In the genomic region with DNA sequence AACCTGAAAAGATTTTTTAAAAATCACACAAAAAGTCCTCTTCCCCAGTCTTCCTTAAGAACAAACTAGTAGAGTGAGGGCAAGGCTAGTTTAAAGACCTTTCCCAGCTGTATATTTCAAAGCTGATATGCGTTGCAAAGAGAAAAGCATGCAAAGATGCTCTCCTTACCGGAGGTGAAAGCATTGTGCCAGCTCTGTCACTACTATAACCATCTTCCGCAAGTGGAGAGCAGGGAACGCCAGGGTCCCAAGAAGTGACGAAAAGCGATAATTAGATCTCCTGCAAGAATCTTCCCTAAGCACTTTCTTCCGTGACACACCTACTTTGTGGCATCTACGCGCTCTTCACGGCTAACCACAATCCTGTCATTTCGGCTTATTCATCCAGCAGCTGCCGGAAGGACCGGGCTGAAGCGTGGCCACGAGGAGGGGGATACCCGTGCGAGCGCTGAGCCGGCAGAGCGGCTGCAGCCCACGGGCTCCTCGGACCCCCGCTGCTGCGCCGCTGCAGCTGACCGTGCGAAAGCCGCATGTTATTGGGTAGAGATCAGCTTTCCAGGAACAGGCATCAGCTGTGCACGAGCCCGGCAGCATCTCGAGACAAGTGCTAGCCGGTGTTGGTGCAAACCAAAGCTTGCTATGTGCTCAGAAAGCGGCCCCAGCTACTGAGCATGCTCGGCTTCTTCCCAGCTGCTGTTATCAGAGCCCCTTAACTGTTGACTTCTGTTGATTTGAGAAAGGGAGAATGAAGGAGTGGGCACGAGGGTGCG, we compare ENCODE assay signal across 7 cellular contexts. TPM values are rescaled to one million over a fixed set of nuclear protein-coding genes. Genes with fewer than 3 reads are reported as not detected.
DNase-seq lines count a peak whose midpoint lies in the region; ATAC-seq lines count a peak whose summit lies in the region.

No MANE protein-coding gene starts in this region.

- peak; percentile 94 for ATAC-seq in GM19023 (IDR thresholded peaks at IDR 0.05; ENCODE audit: unreplicated experiment)
- ATAC-seq in HG03097 (IDR thresholded peaks at IDR 0.05; ENCODE audit: low FRiP score, unreplicated experiment) = peak; percentile 73
- peak; percentile 82 to 83 for ATAC-seq in naive B cell (ENCODE audit: low read depth in 2 of 2)
- peak; percentile 92 for ATAC-seq in stimulated activated naive CD8-positive, alpha-beta T cell treated with anti-CD3 and anti-CD28 coated beads, Interleukin-15, Interleukin-2, amounts not matched to agents 100 U/mL and 50 U/mL, for 24 hours

- DNase-seq in NCI-H69 (lab: John Stamatoyannopoulos, UW) (peak; percentile 74), epidermal melanocyte (ENCODE audit: insufficient read length, low spot score) (peak; percentile 24), naive B cell (peak; percentile 20)
- DNase-seq in activated CD8-positive, alpha-beta memory T cell treated with anti-CD3 and anti-CD28 coated beads, Interleukin-2, amount 50 U/mL, for 1 hour (ENCODE audit: extremely low read depth) = peak; percentile 20
- peak; percentile 73 for DNase-seq in stimulated activated naive CD8-positive, alpha-beta T cell treated with anti-CD3 and anti-CD28 coated beads, Interleukin-15, Interleukin-2, amounts not matched to agents 100 U/mL and 50 U/mL, for 24 hours

- peaks cover 0 to 3% (median 2%) of the 10 kb centered on the region in 7 donors for H3K9me3 Mint-ChIP-seq in naive B cell

- H3K4me1 Mint-ChIP-seq in naive B cell = peaks cover 8 to 11% (median 9%) of the 10 kb centered on the region in 3 donors

- H3K27ac Mint-ChIP-seq in naive B cell = no peak overlapping the region

- H3K4me3 Mint-ChIP-seq in naive B cell = peak overlapping the region; percentile 65 to 91 (median 87)

- H3K27me3 Mint-ChIP-seq in naive B cell = peaks cover 62 to 70% (median 64%) of the 10 kb centered on the region in 3 donors

- peaks cover 0 to 4% of the 10 kb centered on the region in 2 donors for H3K36me3 Mint-ChIP-seq in naive B cell

RNA-seq across cellular contexts. Expression of a gene that starts 57.2 kb away (rescaled TPM):
- 1 to 10 TPM in 5 of 6 donors, under 1 TPM in 1; 0.84 to 4.0 (median 3.0) TPM for polyA plus RNA-seq in naive B cell (ENCODE audit: low read depth in 6 of 6)

Comparison
In these comparisons a context has a peak if more than half of its experiments do, and no peak if none do; other contexts are left out.
1. Peak in every context shown above with its lines: DNase-seq and ATAC-seq.
2. DNase-seq: peak in every context shown above with its lines; median percentile 74 in NCI-H69; 73 in stimulated activated naive CD8-positive, alpha-beta T cell treated with anti-CD3 and anti-CD28 coated beads, Interleukin-15, Interleukin-2, amounts not matched to agents 100 U/mL and 50 U/mL, for 24 hours; 24 in epidermal melanocyte; 20 in activated CD8-positive, alpha-beta memory T cell treated with anti-CD3 and anti-CD28 coated beads, Interleukin-2, amount 50 U/mL, for 1 hour; 20 in naive B cell.